ENCODE assay signal across 14 cellular contexts in the genomic region with DNA sequence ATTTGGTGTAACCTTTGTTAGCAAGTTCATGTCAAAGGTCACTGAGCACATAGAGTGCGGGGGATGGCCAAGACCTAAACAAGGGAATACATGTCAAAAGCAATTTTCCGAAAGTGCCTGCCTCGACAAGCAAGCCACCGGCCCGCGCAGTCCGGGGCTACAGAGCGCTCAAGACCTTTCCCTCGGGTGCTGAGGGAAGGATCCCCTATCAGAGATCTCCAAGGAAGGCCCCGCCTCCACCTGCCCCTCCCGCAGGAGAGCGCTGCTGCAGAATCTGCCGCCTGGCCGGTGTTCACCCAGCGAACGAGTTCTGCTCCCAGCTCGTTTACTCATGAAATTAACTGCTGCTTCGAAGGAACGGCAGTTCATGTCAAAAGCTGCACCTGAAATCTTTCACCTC.
A peak's percentile ranks its signal among the peaks of the same experiment; 100 is the strongest.
DNase-seq lines count a peak whose midpoint lies in the region; ATAC-seq and TF ChIP-seq lines count a peak whose summit lies in the region.
"Had no signal": no experiment of that assay in that cellular context is flagged by ENCODE, and none has a peak within 500 bp of the region (broad histone marks: within the 10 kb centered on the region; RNA-seq: fewer than 3 reads in every experiment).

No MANE protein-coding gene starts in this region.

- no peaks in the 10 kb centered on the region for H3K4me1 ChIP-seq in RWPE2 (ENCODE audit: insufficient read depth, poor library complexity, severe bottlenecking)
- H3K4me1 ChIP-seq: heart right ventricle had no signal

- TF ChIP-seq CTCF in RWPE2 (IDR thresholded peaks at IDR 0.05; ENCODE audit: poor library complexity, severe bottlenecking), result no peak
- no peak for TF ChIP-seq CTCF in type B pancreatic cell (conservative IDR thresholded peaks at IDR 0.05)

- H3K27me3 Mint-ChIP-seq in type B pancreatic cell, result peaks cover 10% of the 10 kb centered on the region

- peak; percentile 81 for ATAC-seq in RWPE2 (ENCODE audit: low read depth)
- no peak for ATAC-seq in GM19324 (IDR thresholded peaks at IDR 0.05; ENCODE audit: low FRiP score, unreplicated experiment)
- ATAC-seq in HG03045 (IDR thresholded peaks at IDR 0.05; ENCODE audit: unreplicated experiment), result no peak
- no peak for ATAC-seq in HG03521 (IDR thresholded peaks at IDR 0.05; ENCODE audit: unreplicated experiment)
- ATAC-seq: heart right ventricle had no signal

- H3K27ac ChIP-seq in RWPE2 (ENCODE audit: poor library complexity, severe bottlenecking), result no peak overlapping the region
- H3K27ac ChIP-seq: heart right ventricle, WERI-Rb-1 had no signal

- H3K27me3 ChIP-seq in RWPE2 (ENCODE audit: insufficient read depth, poor library complexity, severe bottlenecking), result peaks cover 3% of the 10 kb centered on the region

- H3K9me3 ChIP-seq in RWPE2 (ENCODE audit: severe bottlenecking), result no peaks in the 10 kb centered on the region
- H3K9me3 ChIP-seq: heart right ventricle had no signal

- H3K4me3 Mint-ChIP-seq in type B pancreatic cell, result peak overlapping the region; percentile 53
- H3K4me3 Mint-ChIP-seq: central memory CD8-positive, alpha-beta T cell had no signal

- peaks cover 28% of the 10 kb centered on the region for H3K4me1 Mint-ChIP-seq in type B pancreatic cell (ENCODE audit: unreplicated experiment)
- H3K4me1 Mint-ChIP-seq: central memory CD8-positive, alpha-beta T cell had no signal

- H3K36me3 ChIP-seq in RWPE2 (ENCODE audit: low read depth), result no peaks in the 10 kb centered on the region
- H3K36me3 ChIP-seq: heart right ventricle, WERI-Rb-1 had no signal

- peak overlapping the region; percentile 52 for H3K27ac Mint-ChIP-seq in type B pancreatic cell

- no peak overlapping the region for H3K4me3 ChIP-seq in RWPE2 (ENCODE audit: severe bottlenecking)
- H3K4me3 ChIP-seq: heart right ventricle had no signal

- no peaks in the 10 kb centered on the region for H3K36me3 Mint-ChIP-seq in type B pancreatic cell

- H3K9me3 Mint-ChIP-seq in type B pancreatic cell, result no peaks in the 10 kb centered on the region
- H3K9me3 Mint-ChIP-seq: central memory CD8-positive, alpha-beta T cell had no signal

- DNase-seq in SIG-M5 treated with dmso at 0.1 percent for 504 hours (lab: John Stamatoyannopoulos, UW; ENCODE audit: unreplicated experiment) (peak; percentile 21), SIG-M5 (lab: John Stamatoyannopoulos, UW) (no peak), RWPE2 (ENCODE audit: low spot score) (peak; percentile 84), iPS-NIHi11 (ENCODE audit: low spot score) (peak; percentile 79), type B pancreatic cell (ENCODE audit: extremely low spot score, unreplicated experiment) (no peak)
- DNase-seq: ACHN; activated naive CD4-positive, alpha-beta T cell; heart right ventricle; NCI-H1930; WERI-Rb-1 had no signal

Comparison
In these comparisons a context has a peak if more than half of its experiments do, and no peak if none do; other contexts are left out.
1. DNase-seq: peak in SIG-M5 treated with dmso at 0.1 percent for 504 hours (single experiment), RWPE2 (single experiment) and iPS-NIHi11 (single experiment); none in SIG-M5 (single experiment) and type B pancreatic cell (single experiment).